Comparison of ENCODE assay signal across 14 cellular contexts in genomic region chr3:101835676-101836075, GRCh38.
"Had no signal": no experiment of that assay in that cellular context is flagged by ENCODE, and none has a peak within 500 bp of the region (broad histone marks: within the 10 kb centered on the region; RNA-seq: fewer than 3 reads in every experiment).

No MANE protein-coding gene starts in this region.

- H3K9me3 ChIP-seq: ascending aorta, heart left ventricle, psoas muscle, right lobe of liver had no signal

- H3K4me1 Mint-ChIP-seq: nephron progenitor cell had no signal

- H3K4me3 ChIP-seq: ascending aorta, heart left ventricle, psoas muscle, right lobe of liver, smooth muscle cell had no signal

- DNase-seq: activated CD4-positive, alpha-beta T cell treated with anti-CD3 and anti-CD28 coated beads for 4 hours; activated CD8-positive, alpha-beta memory T cell treated with anti-CD3 and anti-CD28 coated beads, Interleukin-2, amount 50 U/mL, for 48 hours; activated gamma-delta T cell treated with Interleukin-2 at 50 U/mL for 16 hours; activated T-cell treated with anti-CD3 and anti-CD28 coated beads, Interleukin-2, amount 50 U/mL, for 72 hours; heart left ventricle; immature natural killer cell; nephron progenitor cell; psoas muscle; right lobe of liver; SW 1271 had no signal

- H3K27ac Mint-ChIP-seq: immature natural killer cell, nephron progenitor cell had no signal

- H3K27ac ChIP-seq: ascending aorta, epithelial cell of prostate, heart left ventricle, psoas muscle, right lobe of liver had no signal

- H3K27me3 ChIP-seq: ascending aorta, heart left ventricle, right lobe of liver had no signal

- H3K4me1 ChIP-seq: ascending aorta had no signal

- FAIRE-seq: frontal cortex had no signal

- H3K9me3 Mint-ChIP-seq: activated T-cell treated with anti-CD3 and anti-CD28 coated beads, Interleukin-2, amount 50 U/mL, for 72 hours; immature natural killer cell; nephron progenitor cell had no signal

- ATAC-seq: activated T-cell treated with anti-CD3 and anti-CD28 coated beads, Interleukin-2, amount 50 U/mL, for 72 hours; heart left ventricle; right lobe of liver had no signal

- H3K4me3 Mint-ChIP-seq: immature natural killer cell, nephron progenitor cell had no signal

- H3K36me3 ChIP-seq: ascending aorta, heart left ventricle, right lobe of liver had no signal
